In genomic region chr12:110254971-110255540, GRCh38 we compare ENCODE assay signal across 14 cellular contexts.
"Had no signal": no experiment of that assay in that cellular context is flagged by ENCODE, and none has a peak within 500 bp of the region (broad histone marks: within the 10 kb centered on the region; RNA-seq: fewer than 3 reads in every experiment).

No MANE protein-coding gene starts in this region.

- H3K4me1 ChIP-seq: uterus had no signal

- H3K4me1 Mint-ChIP-seq: activated B cell treated with CpG ODN at 0.5 μM for 24 hours; activated CD4-positive, alpha-beta T cell treated with anti-CD3 and anti-CD28 coated beads, Interleukin-2, amount 10 ng/mL, durations not matched to agents 7 days and 5 days; activated naive CD4-positive, alpha-beta T cell treated with anti-CD3 and anti-CD28 coated beads, Interleukin-2, amount 10 ng/mL, durations not matched to agents 7 days and 5 days; activated T-helper 17 cell treated with anti-CD3 and anti-CD28 coated beads, Interleukin-2, amount 50 U/mL, for 72 hours; stimulated activated naive CD8-positive, alpha-beta T cell treated with anti-CD3 and anti-CD28 coated beads, Interleukin-15, amount 100 ng/mL, for 72 hours had no signal

- H3K4me3 Mint-ChIP-seq: activated B cell treated with CpG ODN at 0.5 μM for 24 hours; activated CD4-positive, alpha-beta T cell treated with anti-CD3 and anti-CD28 coated beads, Interleukin-2, amount 10 ng/mL, durations not matched to agents 7 days and 5 days; activated naive CD4-positive, alpha-beta T cell treated with anti-CD3 and anti-CD28 coated beads, Interleukin-2, amount 10 ng/mL, durations not matched to agents 7 days and 5 days; activated T-helper 17 cell treated with anti-CD3 and anti-CD28 coated beads, Interleukin-2, amount 50 U/mL, for 72 hours; nephron progenitor cell; stimulated activated naive CD8-positive, alpha-beta T cell treated with anti-CD3 and anti-CD28 coated beads, Interleukin-15, amount 100 ng/mL, for 72 hours; T-helper 17 cell had no signal

- H3K36me3 Mint-ChIP-seq: activated naive CD4-positive, alpha-beta T cell treated with anti-CD3 and anti-CD28 coated beads, Interleukin-2, amount 10 ng/mL, durations not matched to agents 7 days and 5 days had no signal

- H3K27ac ChIP-seq: cardiac muscle cell, testis, uterus had no signal

- ATAC-seq: activated T-helper 17 cell treated with anti-CD3 and anti-CD28 coated beads, Interleukin-2, amount 50 U/mL, for 72 hours; stimulated activated naive CD8-positive, alpha-beta T cell treated with anti-CD3 and anti-CD28 coated beads, Interleukin-15, amount 100 ng/mL, for 72 hours; T-helper 17 cell had no signal

- H3K27ac Mint-ChIP-seq: activated B cell treated with CpG ODN at 0.5 μM for 24 hours; activated CD4-positive, alpha-beta T cell treated with anti-CD3 and anti-CD28 coated beads, Interleukin-2, amount 10 ng/mL, durations not matched to agents 7 days and 5 days; activated naive CD4-positive, alpha-beta T cell treated with anti-CD3 and anti-CD28 coated beads, Interleukin-2, amount 10 ng/mL, durations not matched to agents 7 days and 5 days; activated T-helper 17 cell treated with anti-CD3 and anti-CD28 coated beads, Interleukin-2, amount 50 U/mL, for 72 hours; nephron progenitor cell; stimulated activated naive CD8-positive, alpha-beta T cell treated with anti-CD3 and anti-CD28 coated beads, Interleukin-15, amount 100 ng/mL, for 72 hours; T-helper 17 cell had no signal

- H3K27me3 ChIP-seq: cardiac muscle cell, testis, uterus had no signal

- H3K9me3 Mint-ChIP-seq: activated B cell treated with CpG ODN at 0.5 μM for 24 hours; activated CD4-positive, alpha-beta T cell treated with anti-CD3 and anti-CD28 coated beads, Interleukin-2, amount 10 ng/mL, durations not matched to agents 7 days and 5 days; activated naive CD4-positive, alpha-beta T cell treated with anti-CD3 and anti-CD28 coated beads, Interleukin-2, amount 10 ng/mL, durations not matched to agents 7 days and 5 days; activated T-helper 17 cell treated with anti-CD3 and anti-CD28 coated beads, Interleukin-2, amount 50 U/mL, for 72 hours; nephron progenitor cell; stimulated activated naive CD8-positive, alpha-beta T cell treated with anti-CD3 and anti-CD28 coated beads, Interleukin-15, amount 100 ng/mL, for 72 hours had no signal

- H3K9me3 ChIP-seq: testis, uterus had no signal

- DNase-seq: activated B cell treated with CpG ODN at 0.5 μM for 24 hours; activated CD4-positive, alpha-beta T cell treated with anti-CD3 and anti-CD28 coated beads, Interleukin-2, amount 10 ng/mL, durations not matched to agents 7 days and 5 days; activated naive CD4-positive, alpha-beta T cell treated with anti-CD3 and anti-CD28 coated beads, Interleukin-2, amount 10 ng/mL, durations not matched to agents 7 days and 5 days; activated T-cell treated with anti-CD3 and anti-CD28 coated beads for 4 hours; dermis blood vessel endothelial cell; nephron progenitor cell; stimulated activated CD4-positive, alpha-beta T cell treated with anti-CD3 and anti-CD28 coated beads, Interleukin-4, amount 100 ng/mL, for 1 hour; stimulated activated naive CD8-positive, alpha-beta T cell treated with anti-CD3 and anti-CD28 coated beads, Interleukin-15, amount 100 ng/mL, for 72 hours; T-helper 17 cell; testis; uterus had no signal

- H3K4me3 ChIP-seq: cardiac muscle cell, testis, uterus had no signal

- H3K36me3 ChIP-seq: cardiac muscle cell, uterus had no signal

- H3K27me3 Mint-ChIP-seq: activated B cell treated with CpG ODN at 0.5 μM for 24 hours; activated T-helper 17 cell treated with anti-CD3 and anti-CD28 coated beads, Interleukin-2, amount 50 U/mL, for 72 hours; T-helper 17 cell had no signal

- FAIRE-seq: TTC549 had no signal
